22 cellular contexts compared by ENCODE assay signal in genomic region chr1:96979869-96980268, GRCh38.
"Had no signal": no experiment of that assay in that cellular context is flagged by ENCODE, and none has a peak within 500 bp of the region (broad histone marks: within the 10 kb centered on the region; RNA-seq: fewer than 3 reads in every experiment).

No MANE protein-coding gene starts in this region.

- H3K36me3 Mint-ChIP-seq: activated naive CD8-positive, alpha-beta T cell had no signal

- H3K27ac Mint-ChIP-seq: activated CD4-positive, alpha-beta memory T cell treated with anti-CD3 and anti-CD28 coated beads, Interleukin-2, amount 10 ng/mL, durations not matched to agents 7 days and 5 days; activated naive CD4-positive, alpha-beta T cell treated with anti-CD3 and anti-CD28 coated beads for 36 hours; activated naive CD8-positive, alpha-beta T cell; activated T-helper 17 cell treated with anti-CD3 and anti-CD28 coated beads, Interleukin-2, amount 50 U/mL, for 72 hours had no signal

- H3K4me1 Mint-ChIP-seq: activated CD4-positive, alpha-beta memory T cell treated with anti-CD3 and anti-CD28 coated beads, Interleukin-2, amount 10 ng/mL, durations not matched to agents 7 days and 5 days; activated T-helper 17 cell treated with anti-CD3 and anti-CD28 coated beads, Interleukin-2, amount 50 U/mL, for 72 hours had no signal

- H3K9me3 ChIP-seq: SJCRH30 had no signal

- ATAC-seq: activated T-helper 17 cell treated with anti-CD3 and anti-CD28 coated beads, Interleukin-2, amount 50 U/mL, for 72 hours; Panc1; Right ventricle myocardium inferior had no signal

- H3K27me3 Mint-ChIP-seq: activated CD4-positive, alpha-beta memory T cell treated with anti-CD3 and anti-CD28 coated beads, Interleukin-2, amount 10 ng/mL, durations not matched to agents 7 days and 5 days had no signal

- H3K36me3 ChIP-seq: brain microvascular endothelial cell, cardiac muscle cell, SJCRH30 had no signal

- H3K9me3 Mint-ChIP-seq: activated CD4-positive, alpha-beta memory T cell treated with anti-CD3 and anti-CD28 coated beads, Interleukin-2, amount 10 ng/mL, durations not matched to agents 7 days and 5 days; activated naive CD4-positive, alpha-beta T cell treated with anti-CD3 and anti-CD28 coated beads for 36 hours; activated T-helper 17 cell treated with anti-CD3 and anti-CD28 coated beads, Interleukin-2, amount 50 U/mL, for 72 hours had no signal

- H3K4me3 Mint-ChIP-seq: activated CD4-positive, alpha-beta memory T cell treated with anti-CD3 and anti-CD28 coated beads, Interleukin-2, amount 10 ng/mL, durations not matched to agents 7 days and 5 days; activated naive CD4-positive, alpha-beta T cell treated with anti-CD3 and anti-CD28 coated beads for 36 hours; activated naive CD8-positive, alpha-beta T cell; activated T-helper 17 cell treated with anti-CD3 and anti-CD28 coated beads, Interleukin-2, amount 50 U/mL, for 72 hours had no signal

- H3K4me3 ChIP-seq: cardiac muscle cell, SJCRH30 had no signal

- H3K27me3 ChIP-seq: brain microvascular endothelial cell, cardiac muscle cell, SJCRH30 had no signal

- H3K4me1 ChIP-seq: SJCRH30 had no signal

- DNase-seq: activated CD4-positive, alpha-beta memory T cell treated with anti-CD3 and anti-CD28 coated beads, Interleukin-2, amount 10 ng/mL, durations not matched to agents 7 days and 5 days; activated CD4-positive, alpha-beta T cell treated with anti-CD3 and anti-CD28 coated beads, Interleukin-2, amount 50 U/mL, for 1 hour; activated CD4-positive, CD25-positive, alpha-beta regulatory T cell; activated gamma-delta T cell; activated naive CD4-positive, alpha-beta T cell treated with anti-CD3 and anti-CD28 coated beads for 36 hours; activated T-cell treated with anti-CD3 and anti-CD28 coated beads for 4 hours; activated T-cell treated with anti-CD3 and anti-CD28 coated beads, Interleukin-2, amount 50 U/mL, for 48 hours; brain microvascular endothelial cell; MM.1S; NCI-H187; NCI-H510A; NCI-H526 treated with DMSO at 0.1 percent for 48 hours; RPMI8226; T-helper 2 cell; T1000 had no signal

- H3K27ac ChIP-seq: brain microvascular endothelial cell, cardiac muscle cell, SJCRH30, VCaP had no signal
